ENCODE assay signal across 16 cellular contexts in genomic region chr1:33343539-33343938, GRCh38. TPM values are rescaled to one million over a fixed set of nuclear protein-coding genes. Genes with fewer than 3 reads are reported as not detected.
DNase-seq lines count a peak whose midpoint lies in the region; ATAC-seq, FAIRE-seq and TF ChIP-seq lines count a peak whose summit lies in the region.
"Had no signal": no experiment of that assay in that cellular context is flagged by ENCODE, and none has a peak within 500 bp of the region (broad histone marks: within the 10 kb centered on the region; RNA-seq: fewer than 3 reads in every experiment).

No MANE protein-coding gene starts in this region.

- TF ChIP-seq RAD21 in HepG2 (CRISPR knock-in tag; IDR thresholded peaks at IDR 0.05), result no peak

- POLR2A ChIA-PET in MCF 10A (lab: Yijun Ruan, JAX) (interaction anchor here (0.9 to 2.2 kb wide), 2 partner anchors 16 to 217 kb away, joined by 3 to 11 read pairs; no protein-coding TSS in a partner anchor), HepG2 (lab: Yijun Ruan, JAX) (interaction anchor here (0.7 to 1.2 kb wide), 3 partner anchors 88 to 216 kb away, joined by 3 read pairs; no protein-coding TSS in a partner anchor)

- peaks cover 72% of the 10 kb centered on the region for H3K36me3 Mint-ChIP-seq in MCF 10A (ENCODE audit: insufficient read depth, unreplicated experiment)
- peaks cover 17% of the 10 kb centered on the region for H3K36me3 Mint-ChIP-seq in activated CD8-positive, alpha-beta memory T cell treated with anti-CD3 and anti-CD28 coated beads, Interleukin-2, amount 10 ng/mL, durations not matched to agents 7 days and 5 days
- H3K36me3 Mint-ChIP-seq: naive B cell had no signal

- intact Hi-C loops in MCF 10A (cut with micrococcal nuclease), result no loop called here
- intact Hi-C loops in HepG2 (cut with micrococcal nuclease; ENCODE audit: unreplicated experiment), result no loop called here
- intact Hi-C loops in stomach (cut with DNase I; ENCODE audit: low total_unique reads), result no loop called here

- H3K27me3 ChIP-seq in Loucy (ENCODE audit: insufficient read depth, low read length, poor library complexity, severe bottlenecking), result no peaks in the 10 kb centered on the region
- H3K27me3 ChIP-seq in HepG2 (ENCODE audit: control insufficient read depth in 1 of 2, insufficient read depth in 2 of 2, low read length in 2 of 2), result no peaks in the 10 kb centered on the region; a peak in 1 of 5 replicates
- no peaks in the 10 kb centered on the region for H3K27me3 ChIP-seq in stomach

- H3K4me1 ChIP-seq in Loucy (ENCODE audit: insufficient read depth, low read length, poor library complexity, severe bottlenecking) (peaks cover 64% of the 10 kb centered on the region), HepG2 (ENCODE audit: insufficient read depth, low read length) (peaks cover 97% of the 10 kb centered on the region), stomach (peaks cover 86 to 100% (median 97%) of the 10 kb centered on the region in 4 donors)

- H3K9ac ChIP-seq in Loucy (ENCODE audit: low read depth, low read length, poor library complexity, severe bottlenecking) (no peak overlapping the region), HepG2 (ENCODE audit: insufficient read depth, low read depth, low read length) (no peak overlapping the region)

- H3K4me3 ChIP-seq in Loucy (ENCODE audit: low read length, poor library complexity, severe bottlenecking), result no peak overlapping the region
- no peak overlapping the region for H3K4me3 ChIP-seq in HepG2 (replicated peaks in 1 of 3; ENCODE audit: insufficient read depth in 1 of 3, low read depth in 2 of 3, low read length in 3 of 3)
- peak overlapping the region in 1 of 4 donors; percentile 23 for H3K4me3 ChIP-seq in stomach

- no peaks in the 10 kb centered on the region for H3K36me3 ChIP-seq in Loucy (ENCODE audit: insufficient read depth, low read length)
- peaks cover 2 to 22% of the 10 kb centered on the region in 2 experiments; a peak in 3 of 5 replicates for H3K36me3 ChIP-seq in HepG2 (replicated peaks in 1 of 2; ENCODE audit: control insufficient read depth in 1 of 2, insufficient read depth in 2 of 2, low read length in 2 of 2)
- H3K36me3 ChIP-seq in stomach, result peaks cover 0 to 20% (median 6%) of the 10 kb centered on the region in 4 donors

- peaks cover 63% of the 10 kb centered on the region for H3K4me1 Mint-ChIP-seq in MCF 10A (ENCODE audit: insufficient read depth, unreplicated experiment)
- H3K4me1 Mint-ChIP-seq in activated CD8-positive, alpha-beta memory T cell treated with anti-CD3 and anti-CD28 coated beads, Interleukin-2, amount 10 ng/mL, durations not matched to agents 7 days and 5 days, result peaks cover 39% of the 10 kb centered on the region

- no peak for ATAC-seq in HepG2
- no peak for ATAC-seq in HG03108 (IDR thresholded peaks at IDR 0.05; ENCODE audit: unreplicated experiment)
- ATAC-seq in HG02759 (IDR thresholded peaks at IDR 0.05; ENCODE audit: unreplicated experiment), result no peak
- ATAC-seq in HG03460 (IDR thresholded peaks at IDR 0.05; ENCODE audit: unreplicated experiment), result no peak
- no peak for ATAC-seq in activated CD8-positive, alpha-beta memory T cell treated with anti-CD3 and anti-CD28 coated beads, Interleukin-2, amount 10 ng/mL, durations not matched to agents 7 days and 5 days

- H3K79me2 ChIP-seq in Loucy (ENCODE audit: insufficient read depth, low read length), result peaks cover 100% of the 10 kb centered on the region
- H3K79me2 ChIP-seq in HepG2 (ENCODE audit: insufficient read depth, low read length), result peaks cover 90% of the 10 kb centered on the region

- H3K9me3 ChIP-seq in Loucy (ENCODE audit: insufficient read depth, low read depth, low read length), result no peaks in the 10 kb centered on the region
- H3K9me3 ChIP-seq in HepG2 (ENCODE audit: low read length), result no peaks in the 10 kb centered on the region
- no peaks in the 10 kb centered on the region for H3K9me3 ChIP-seq in stomach
- H3K9me3 ChIP-seq: Caco-2 had no signal

- no peak for TF ChIP-seq POLR2A in HepG2 (IDR thresholded peaks at IDR 0.05; ENCODE audit: insufficient read depth in 1 of 2, low read depth in 2 of 2, low read length in 2 of 2)
- TF ChIP-seq POLR2A in stomach (IDR thresholded peaks at IDR 0.05), result no peak

- no peak overlapping the region for H2AFZ ChIP-seq in Loucy (ENCODE audit: low read length)
- H2AFZ ChIP-seq in HepG2 (ENCODE audit: low read length), result no peak overlapping the region

- CTCF ChIA-PET in MCF 10A (lab: Yijun Ruan, JAX), result interaction anchor here (0.6 to 0.8 kb wide), 2 partner anchors 48 to 438 kb away, joined by 3 read pairs; no protein-coding TSS in a partner anchor
- CTCF ChIA-PET in HepG2 (lab: Yijun Ruan, JAX; ENCODE audit: low intra/inter-chr PET ratio, low total read pairs), result no interaction called here
- CTCF ChIA-PET in activated CD8-positive, alpha-beta memory T cell treated with anti-CD3 and anti-CD28 coated beads, Interleukin-2, amount 10 ng/mL, durations not matched to agents 7 days and 5 days (lab: Charles Lee), result no interaction called here

- DNase-seq in MCF 10A (ENCODE audit: unreplicated experiment) (peak; percentile 56), HepG2 (ENCODE audit: low spot score) (no peak), stomach (no peak)
- no peak for DNase-seq in activated CD8-positive, alpha-beta memory T cell treated with anti-CD3 and anti-CD28 coated beads, Interleukin-2, amount 10 ng/mL, durations not matched to agents 7 days and 5 days
- DNase-seq: activated CD4-positive, CD25-positive, alpha-beta regulatory T cell treated with anti-CD3 and anti-CD28 coated beads, Interleukin-2, amount 50 U/mL, for 72 hours; Caco-2; H7; naive B cell; NCI-H345; stimulated activated CD4-positive, alpha-beta T cell treated with anti-CD3 and anti-CD28 coated beads, Interleukin-2, amount 100 ng/mL, for 48 hours had no signal

- peak overlapping the region; percentile 73 for H3K27ac Mint-ChIP-seq in MCF 10A (ENCODE audit: low read depth, unreplicated experiment)
- no peak overlapping the region for H3K27ac Mint-ChIP-seq in activated CD8-positive, alpha-beta memory T cell treated with anti-CD3 and anti-CD28 coated beads, Interleukin-2, amount 10 ng/mL, durations not matched to agents 7 days and 5 days

- no TSS peak for BruUV-seq in MCF 10A (replicated peaks; lab: Mats Ljungman, UMichigan)
- no TSS peak for BruUV-seq in HepG2 (replicated peaks; lab: Mats Ljungman, UMichigan)

- TF ChIP-seq EP300 in HepG2 (IDR thresholded peaks at IDR 0.05; ENCODE audit: low read depth in 2 of 2, low read length in 2 of 2) (no peak), HepG2 (CRISPR knock-in tag; IDR thresholded peaks at IDR 0.05; ENCODE audit: borderline replicate concordance) (no peak), stomach (IDR thresholded peaks at IDR 0.05) (no peak)

- H4K20me1 ChIP-seq in Loucy (ENCODE audit: insufficient read depth, low read length, poor library complexity, severe bottlenecking) (peaks cover 82% of the 10 kb centered on the region), HepG2 (ENCODE audit: insufficient read depth, low read length) (peaks cover 38% of the 10 kb centered on the region)

- WGBS in HepG2 (ENCODE audit: low lambda C conversion rate), result 75% methylated on average over 5 of the region's 5 CpGs
- WGBS in stomach, 5 donors, result 8 to 32% (median 21%) methylated on average over 5 of the region's 5 CpGs

- in situ Hi-C loops in HepG2 (cut with HindIII; ENCODE audit: extremely low pct_ligation_motif_present, low pct_unique_long_range_greater_than_20kb), result no loop called here

- H3K9me2 ChIP-seq in Loucy (replicated peaks; ENCODE audit: low read depth, low read length), result no peaks in the 10 kb centered on the region

- no peaks in the 10 kb centered on the region for H3K27me3 Mint-ChIP-seq in MCF 10A (ENCODE audit: insufficient read depth, unreplicated experiment)
- H3K27me3 Mint-ChIP-seq in activated CD8-positive, alpha-beta memory T cell treated with anti-CD3 and anti-CD28 coated beads, Interleukin-2, amount 10 ng/mL, durations not matched to agents 7 days and 5 days, result no peaks in the 10 kb centered on the region
- H3K27me3 Mint-ChIP-seq: naive B cell had no signal

- TF ChIP-seq CTCF in Loucy (conservative IDR thresholded peaks at IDR 0.05; ENCODE audit: low read length) (no peak), MCF 10A (IDR thresholded peaks at IDR 0.05; ENCODE audit: unreplicated experiment) (no peak), HepG2 (CRISPR knock-in tag; IDR thresholded peaks at IDR 0.05) (no peak), stomach (IDR thresholded peaks at IDR 0.05) (no peak)

- H3K4me2 ChIP-seq in Loucy (ENCODE audit: low read depth, low read length, poor library complexity, severe bottlenecking), result peak overlapping the region; percentile 92
- peak overlapping the region; percentile 16; the same call in 1 of the 2 replicates for H3K4me2 ChIP-seq in HepG2 (ENCODE audit: low read depth, low read length)

- H3K4me3 Mint-ChIP-seq in MCF 10A (ENCODE audit: unreplicated experiment), result peak overlapping the region; percentile 19
- H3K4me3 Mint-ChIP-seq in activated CD8-positive, alpha-beta memory T cell treated with anti-CD3 and anti-CD28 coated beads, Interleukin-2, amount 10 ng/mL, durations not matched to agents 7 days and 5 days, result no peak overlapping the region

- H3F3A ChIP-seq in Loucy (ENCODE audit: low read depth), result no peaks in the 10 kb centered on the region

- H3K9me3 Mint-ChIP-seq in MCF 10A (ENCODE audit: unreplicated experiment), result no peaks in the 10 kb centered on the region
- H3K9me3 Mint-ChIP-seq in activated CD8-positive, alpha-beta memory T cell treated with anti-CD3 and anti-CD28 coated beads, Interleukin-2, amount 10 ng/mL, durations not matched to agents 7 days and 5 days (ENCODE audit: low read depth), result no peaks in the 10 kb centered on the region
- H3K9me3 Mint-ChIP-seq: naive B cell had no signal

- FAIRE-seq in HepG2 (lab: Jason Lieb, UNC), result no peak

- H3K27ac ChIP-seq in HepG2 (ENCODE audit: extremely low read length, insufficient read depth, low read length), result peak overlapping the region; percentile 47
- H3K27ac ChIP-seq in stomach, result peak overlapping the region; percentile 74 to 100 (median 99)

RNA-seq across cellular contexts. Expression of gene A3GALT2, which starts 22.6 kb away (rescaled TPM):
- total RNA-seq in MCF 10A (2022), result 0.32 TPM in 1 of 2 replicates, not detected in the other
- not detected in 2 replicates for total RNA-seq in HepG2 (2016; rRNA removed; fragmentation: Illumina TruSeq; extraction: Trizol)
- total RNA-seq in HepG2 (2016; cell fraction: cytosol; rRNA removed; fragmentation: Illumina TruSeq; extraction: Trizol; ENCODE audit: low read depth), result not detected in 2 replicates
- total RNA-seq in HepG2 (2016; cell fraction: insoluble cytoplasmic fraction; rRNA removed; fragmentation: Illumina TruSeq; extraction: Trizol), result not detected in 2 replicates
- total RNA-seq in HepG2 (2016; cell fraction: membrane; rRNA removed; fragmentation: Illumina TruSeq; extraction: Trizol), result not detected in 2 replicates
- total RNA-seq in HepG2 (2016; cell fraction: nucleus; rRNA removed; fragmentation: Illumina TruSeq; extraction: Trizol), result not detected in 2 replicates
- polyA plus RNA-seq in HepG2 (2011; rRNA removed), result not detected in 2 replicates
- polyA plus RNA-seq in HepG2 (2011; cell fraction: cytosol; rRNA removed), result not detected in 2 replicates
- not detected in 2 replicates for polyA plus RNA-seq in HepG2 (2011; cell fraction: nucleus; rRNA removed)
- polyA plus RNA-seq in HepG2 (2012), result not detected in 2 replicates
- not detected in 2 replicates for polyA plus RNA-seq in HepG2 (2016; cell fraction: cytosol; fragmentation: Illumina TruSeq; extraction: Trizol; ENCODE audit: low read depth)
- not detected in 2 replicates for polyA plus RNA-seq in HepG2 (2016; cell fraction: insoluble cytoplasmic fraction; fragmentation: Illumina TruSeq; extraction: Trizol; ENCODE audit: low read depth)
- not detected in 2 replicates for polyA plus RNA-seq in HepG2 (2016; cell fraction: membrane; fragmentation: Illumina TruSeq; extraction: Trizol; ENCODE audit: low read depth)
- polyA plus RNA-seq in HepG2 (2016; cell fraction: nucleus; fragmentation: Illumina TruSeq; extraction: Trizol; ENCODE audit: insufficient read depth, low read depth), result not detected in 2 replicates
- polyA minus RNA-seq in HepG2 (2011; rRNA and poly(A)+ RNA removed; ENCODE audit: low replicate concordance), result not detected in 2 replicates
- not detected in 2 replicates for polyA minus RNA-seq in HepG2 (2011; cell fraction: cytosol; rRNA and poly(A)+ RNA removed)
- not detected in 2 replicates for polyA minus RNA-seq in HepG2 (2011; cell fraction: nucleus; rRNA and poly(A)+ RNA removed)
- total RNA-seq in stomach, result not detected
- polyA plus RNA-seq in stomach, result not detected
- total RNA-seq in activated CD8-positive, alpha-beta memory T cell treated with anti-CD3 and anti-CD28 coated beads, Interleukin-2, amount 10 ng/mL, durations not matched to agents 7 days and 5 days, result not detected
- total RNA-seq: Caco-2, H7, M059J, subcutaneous adipose tissue had no signal
